28 cellular contexts compared by ENCODE assay signal in genomic region chr20:54118220-54119001, GRCh38. TPM values are rescaled to one million over a fixed set of nuclear protein-coding genes. Genes with fewer than 3 reads are reported as not detected.
"Had no signal": no experiment of that assay in that cellular context is flagged by ENCODE, and none has a peak within 500 bp of the region (broad histone marks: within the 10 kb centered on the region; RNA-seq: fewer than 3 reads in every experiment).

No MANE protein-coding gene starts in this region.

- FAIRE-seq: TTC549 had no signal

- H3K4me3 ChIP-seq: cardiac muscle cell, SJSA1 had no signal

- ATAC-seq: activated CD8-positive, alpha-beta T cell treated with anti-CD3 and anti-CD28 coated beads for 36 hours; activated T-cell treated with anti-CD3 and anti-CD28 coated beads, Interleukin-2, amount 50 U/mL, for 72 hours; activated T-helper 17 cell treated with anti-CD3 and anti-CD28 coated beads, Interleukin-2, amount 50 U/mL, for 72 hours; Panc1 had no signal

- H3K27ac ChIP-seq: brain microvascular endothelial cell, cardiac muscle cell, SJSA1 had no signal

- H3K4me2 ChIP-seq: SK-N-SH had no signal

- H3K9me3 ChIP-seq: SJSA1, SK-N-SH had no signal

- DNase-seq: activated CD4-positive, alpha-beta T cell treated with anti-CD3 and anti-CD28 coated beads, Interleukin-2, amount 10 ng/mL, durations not matched to agents 24 days and 14 days; activated CD4-positive, alpha-beta T cell treated with anti-CD3 and anti-CD28 coated beads, Interleukin-2, amount 50 U/mL, for 4 hours; activated CD8-positive, alpha-beta T cell treated with anti-CD3 and anti-CD28 coated beads for 36 hours; activated effector memory CD4-positive, alpha-beta T cell treated with anti-CD3 and anti-CD28 coated beads, Interleukin-2, amount 50 U/mL, for 16 hours; activated naive CD4-positive, alpha-beta T cell; activated naive CD4-positive, alpha-beta T cell treated with anti-CD3 and anti-CD28 coated beads, Interleukin-2, amount 50 U/mL, for 16 hours; activated naive CD8-positive, alpha-beta T cell treated with anti-CD3 and anti-CD28 coated beads for 36 hours; activated T-cell treated with anti-CD3 and anti-CD28 coated beads, Interleukin-2, amount 50 U/mL, for 1 hour; activated T-cell treated with anti-CD3 and anti-CD28 coated beads, Interleukin-2, amount 50 U/mL, for 72 hours; amniotic stem cell; aorta; brain microvascular endothelial cell; NCI-H1105 treated with DMSO at 0.1 percent for 48 hours; NCI-H1436 treated with DMSO at 0.1 percent for 48 hours; NCI-H1694 treated with DMSO at 0.1 percent for 48 hours; NCI-H2029; NCI-H2171 treated with DMSO at 0.1 percent for 48 hours; NCI-H226; NCI-H446 treated with DMSO at 0.1 percent for 48 hours; NCI-H524; SHP77 treated with DMSO at 0.1 percent for 48 hours; SK-N-SH had no signal

RNA-seq across cellular contexts. Expression of gene BCAS1, which starts 48.0 kb away (rescaled TPM):
- total RNA-seq: activated CD4-positive, alpha-beta T cell treated with anti-CD3 and anti-CD28 coated beads, Interleukin-2, amount 10 ng/mL, durations not matched to agents 24 days and 14 days; activated T-cell treated with anti-CD3 and anti-CD28 coated beads, Interleukin-2, amount 50 U/mL, for 72 hours; cardiac muscle cell; RPMI7951 had no signal
- polyA plus RNA-seq: cardiac muscle cell, SK-N-SH had no signal

RNA-seq across cellular contexts. Expression of gene CYP24A1, which starts 55.4 kb away (rescaled TPM):
- total RNA-seq: activated CD4-positive, alpha-beta T cell treated with anti-CD3 and anti-CD28 coated beads, Interleukin-2, amount 10 ng/mL, durations not matched to agents 24 days and 14 days; activated CD8-positive, alpha-beta T cell treated with anti-CD3 and anti-CD28 coated beads for 36 hours; activated naive CD8-positive, alpha-beta T cell treated with anti-CD3 and anti-CD28 coated beads for 36 hours; activated T-cell treated with anti-CD3 and anti-CD28 coated beads, Interleukin-2, amount 50 U/mL, for 72 hours; aorta; cardiac muscle cell; SJSA1 had no signal
- polyA plus RNA-seq: aorta, cardiac muscle cell had no signal
